8 cellular contexts compared by ENCODE assay signal in genomic region chr14:53953002-53953827, GRCh38. TPM values are rescaled to one million over a fixed set of nuclear protein-coding genes. Genes with fewer than 3 reads are reported as not detected.
DNase-seq lines count a peak whose midpoint lies in the region; ATAC-seq lines count a peak whose summit lies in the region.

No MANE protein-coding gene starts in this region.

- peak overlapping the region; percentile 9 for H3K23ac ChIP-seq in neuronal stem cell (ENCODE audit: low read depth, low read length, poor library complexity)

- no CpG with 5 or more reads among the region's 72 CpGs for WGBS in neuronal stem cell (ENCODE audit: extremely low coverage in 2 of 2, insufficient read length in 2 of 2, insufficient replicate concordance in 1 of 2), 2 donors

- no peak overlapping the region for H3K4ac ChIP-seq in neuronal stem cell (ENCODE audit: low read length)

- H3K18ac ChIP-seq in neuronal stem cell (ENCODE audit: low read length), result peak overlapping the region; percentile 92

- H3K36me3 ChIP-seq in adipocyte (ENCODE audit: control insufficient read depth, insufficient read depth, low read length, severe bottlenecking), result peaks cover 8% of the 10 kb centered on the region
- peaks cover 0 to 2% of the 10 kb centered on the region in 2 donors for H3K36me3 ChIP-seq in neuronal stem cell (replicated peaks in 1 of 2; ENCODE audit: control insufficient read depth in 2 of 2, insufficient read depth in 2 of 2, low read length in 2 of 2)

- peaks cover 17% of the 10 kb centered on the region for H3K27me3 ChIP-seq in adipocyte (replicated peaks; ENCODE audit: control insufficient read depth, insufficient read depth, low read length)
- peaks cover 20 to 96% (median 81%) of the 10 kb centered on the region in 3 experiments for H3K27me3 ChIP-seq in neuronal stem cell (ENCODE audit: control insufficient read depth in 3 of 3, insufficient read depth in 3 of 3, low read depth in 1 of 3, low read length in 3 of 3)

- peak overlapping the region; percentile 85 for H3K4me2 ChIP-seq in neuronal stem cell (ENCODE audit: insufficient read depth, low read length, poor library complexity, severe bottlenecking)

- peak overlapping the region; percentile 87 for H3K4me3 ChIP-seq in adipocyte (ENCODE audit: low read length)
- peak overlapping the region; percentile 37 to 81 for H3K4me3 ChIP-seq in neuronal stem cell (ENCODE audit: low read length in 2 of 2)

- H2AK5ac ChIP-seq in neuronal stem cell (ENCODE audit: low read depth, low read length), result no peak overlapping the region

- intact Hi-C loops in Right ventricle myocardium inferior (cut with DNase I), result loop anchor here (1.0 to 10.0 kb wide), 4 partner anchors 61 to 222 kb away; no protein-coding TSS in a partner anchor

- peak; percentile 62 for DNase-seq in NCI-H82 (lab: John Stamatoyannopoulos, UW)
- no peak for DNase-seq in NCI-H82 treated with DMSO at 0.1 percent for 48 hours (lab: John Stamatoyannopoulos, UW; ENCODE audit: unreplicated experiment)
- peak; percentile 44 for DNase-seq in NCI-H1092 treated with DMSO at 0.1 percent for 48 hours (lab: John Stamatoyannopoulos, UW)
- peak; percentile 94 for DNase-seq in adipocyte (ENCODE audit: low read depth)
- peak; percentile 92 for DNase-seq in Right ventricle myocardium inferior (ENCODE audit: missing footprints)
- no peak for DNase-seq in neuronal stem cell (ENCODE audit: low spot score)
- no peak for DNase-seq in CD1c-positive myeloid dendritic cell (ENCODE audit: extremely low spot score)

- H3K9ac ChIP-seq in adipocyte (ENCODE audit: low read length), result peak overlapping the region; percentile 87
- peak overlapping the region; percentile 74 for H3K9ac ChIP-seq in neuronal stem cell (ENCODE audit: low read depth, low read length, poor library complexity)

- ATAC-seq in Right ventricle myocardium inferior (peak; percentile 92), HG03025 (IDR thresholded peaks at IDR 0.05; ENCODE audit: low FRiP score, unreplicated experiment) (no peak)

- no peak overlapping the region for H2BK12ac ChIP-seq in neuronal stem cell (ENCODE audit: low read length)

- no peak overlapping the region for H3K27ac ChIP-seq in neuronal stem cell (replicated peaks; ENCODE audit: low read length)

- H2BK15ac ChIP-seq in neuronal stem cell (ENCODE audit: low read length), result peak overlapping the region; percentile 3

- no peak overlapping the region for H2BK120ac ChIP-seq in neuronal stem cell (ENCODE audit: low read depth, low read length)

- H2AFZ ChIP-seq in neuronal stem cell (ENCODE audit: low read length), result peak overlapping the region; percentile 95

- no peak overlapping the region for H2BK5ac ChIP-seq in neuronal stem cell (ENCODE audit: low read length)

- no peak overlapping the region for H3K14ac ChIP-seq in neuronal stem cell (ENCODE audit: low read length)

- no peak overlapping the region for H4K91ac ChIP-seq in neuronal stem cell (ENCODE audit: low read depth, low read length, poor library complexity)

- H3K79me1 ChIP-seq in neuronal stem cell (ENCODE audit: low read depth, low read length), result no peaks in the 10 kb centered on the region

- H3K9me3 ChIP-seq in adipocyte (ENCODE audit: control insufficient read depth, low read length) (no peaks in the 10 kb centered on the region), neuronal stem cell (replicated peaks in 1 of 2; ENCODE audit: control insufficient read depth in 2 of 2, insufficient read depth in 1 of 2, low read depth in 1 of 2, low read length in 2 of 2) (no peaks in the 10 kb centered on the region)

- H3K4me1 ChIP-seq in adipocyte (ENCODE audit: control insufficient read depth, insufficient read depth, low read length) (peaks cover 15% of the 10 kb centered on the region), neuronal stem cell (ENCODE audit: control insufficient read depth in 2 of 2, insufficient read depth in 1 of 2, low read depth in 1 of 2, low read length in 2 of 2) (peaks cover 6 to 12% of the 10 kb centered on the region in 2 donors)

- no peak overlapping the region for H4K8ac ChIP-seq in neuronal stem cell (ENCODE audit: low read depth, low read length)

RNA-seq across cellular contexts. Expression of gene BMP4, which starts 3.4 kb away (rescaled TPM):
- 6.1 TPM for total RNA-seq in Right ventricle myocardium inferior
- 2.6 TPM for polyA plus RNA-seq in neuronal stem cell (2013, experiment 1 of 2)
- 2.3 TPM for polyA plus RNA-seq in neuronal stem cell (2013, experiment 2 of 2)

Comparison
In these comparisons a context has a peak if more than half of its experiments do, and no peak if none do; other contexts are left out.
1. DNase-seq: peak in NCI-H82 (single experiment), NCI-H1092 treated with DMSO at 0.1 percent for 48 hours (single experiment), adipocyte (single experiment) and Right ventricle myocardium inferior (single experiment); none in NCI-H82 treated with DMSO at 0.1 percent for 48 hours (single experiment), neuronal stem cell (single experiment) and CD1c-positive myeloid dendritic cell (single experiment).